Comparison of ENCODE assay signal across 18 cellular contexts in the genomic region with DNA sequence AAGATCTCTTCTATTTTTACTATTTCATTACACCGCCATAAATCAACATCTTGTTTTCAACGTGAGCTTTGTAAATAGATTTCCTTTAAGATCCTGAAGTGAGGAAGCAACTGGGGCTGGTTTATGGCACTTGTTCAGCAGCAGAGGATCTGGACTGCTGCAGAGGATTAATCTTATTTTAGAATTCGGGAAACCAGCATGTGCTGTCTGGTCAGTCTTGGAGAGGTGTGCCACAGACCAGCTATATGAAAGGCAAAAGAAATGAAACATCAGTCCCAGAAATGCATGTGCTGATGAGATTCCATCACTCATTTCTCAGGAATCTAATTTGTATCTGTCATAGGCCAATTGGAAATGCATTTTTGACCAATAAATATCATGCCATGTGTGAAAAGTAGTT. TPM values are rescaled to one million over a fixed set of nuclear protein-coding genes. Genes with fewer than 3 reads are reported as not detected.
DNase-seq lines count a peak whose midpoint lies in the region; ATAC-seq, FAIRE-seq and TF ChIP-seq lines count a peak whose summit lies in the region.
"Had no signal": no experiment of that assay in that cellular context is flagged by ENCODE, and none has a peak within 500 bp of the region (broad histone marks: within the 10 kb centered on the region; RNA-seq: fewer than 3 reads in every experiment).

No MANE protein-coding gene starts in this region.

- POLR2A ChIA-PET in PC-3 (lab: Charles Lee; ENCODE audit: unreplicated experiment): no interaction called here
- POLR2A ChIA-PET in SK-N-SH (lab: Yijun Ruan, JAX): no interaction called here
- POLR2A ChIA-PET in CD4-positive, alpha-beta T cell (lab: Charles Lee): interaction anchor here (0.7 to 1.3 kb wide), 3 partner anchors 9 to 36 kb away, joined by 3 to 4 read pairs (median 3); no protein-coding TSS in a partner anchor

- intact Hi-C loops in PC-3 (cut with micrococcal nuclease) (loop anchor here (2.0 to 5.0 kb wide), 3 partner anchors 47 to 832 kb away; a partner anchor contains a TSS), right cardiac atrium (cut with DNase I) (no loop called here)
- intact Hi-C loops in CD4-positive, alpha-beta T cell (cut with DNase I, micrococcal nuclease): no loop called here

- FAIRE-seq in G401.6 (lab: Jason Lieb, UNC): peak; percentile 100
- FAIRE-seq: A549, GM12878, GM18507, H54 had no signal

- H3K4me3 Mint-ChIP-seq in CD4-positive, alpha-beta T cell: no peak overlapping the region
- H3K4me3 Mint-ChIP-seq: CD14-positive monocyte, IgD-negative memory B cell had no signal

- TF ChIP-seq RAD21 in SK-N-SH (IDR thresholded peaks at IDR 0.05; ENCODE audit: low read length): no peak

- no peaks in the 10 kb centered on the region for H3K9me2 ChIP-seq in PC-3 (replicated peaks; ENCODE audit: low read length)
- H3K9me2 ChIP-seq in SK-N-SH: no peaks in the 10 kb centered on the region

- DNase-seq in PC-3 (no peak), SK-N-SH (no peak), myocyte (ENCODE audit: low read depth) (peak; percentile 61), smooth muscle cell (lab: John Stamatoyannopoulos, UW; ENCODE audit: unreplicated experiment) (no peak), right cardiac atrium (no peak), NCI-H128 (lab: John Stamatoyannopoulos, UW; ENCODE audit: unreplicated experiment) (no peak)
- no peak for DNase-seq in CD4-positive, alpha-beta T cell
- DNase-seq: DMS 273 treated with DMSO at 0.1 percent for 48 hours had no signal

- H2AFZ ChIP-seq in PC-3 (ENCODE audit: low read length) (no peak overlapping the region), SK-N-SH (ENCODE audit: low read depth) (peak overlapping the region; percentile 34; the same call in 1 of the 2 replicates), smooth muscle cell (ENCODE audit: low read depth) (no peak overlapping the region)
- H2AFZ ChIP-seq: GM23248 had no signal

- H3K79me2 ChIP-seq in PC-3 (ENCODE audit: low read length) (no peaks in the 10 kb centered on the region), SK-N-SH (ENCODE audit: insufficient read depth) (no peaks in the 10 kb centered on the region), smooth muscle cell (ENCODE audit: low read depth) (no peaks in the 10 kb centered on the region)

- no peak for TF ChIP-seq CTCF in PC-3 (conservative IDR thresholded peaks at IDR 0.05; ENCODE audit: low read depth, low read length)
- TF ChIP-seq CTCF in SK-N-SH (IDR thresholded peaks at IDR 0.05): no peak
- TF ChIP-seq CTCF in smooth muscle cell (IDR thresholded peaks at IDR 0.05; ENCODE audit: borderline replicate concordance, insufficient read depth, poor library complexity, severe bottlenecking): no peak
- no peak for TF ChIP-seq CTCF in CD4-positive, alpha-beta T cell (IDR thresholded peaks at IDR 0.05)

- H3K4me3 ChIP-seq in PC-3 (ENCODE audit: low read length) (no peak overlapping the region), SK-N-SH (ENCODE audit: low read depth in 2 of 2, low read length in 1 of 2) (no peak overlapping the region), smooth muscle cell (no peak overlapping the region), right cardiac atrium (ENCODE audit: low read length) (no peak overlapping the region)
- H3K4me3 ChIP-seq: A549, GM12878, GM23248 had no signal

- TF ChIP-seq EP300 in SK-N-SH (IDR thresholded peaks at IDR 0.05; ENCODE audit: borderline replicate concordance in 1 of 2, low read depth in 1 of 2, low read length in 1 of 2): no peak

- H3K9ac ChIP-seq in PC-3 (ENCODE audit: low read length) (no peak overlapping the region), SK-N-SH (0 out of 2 replicates have a peak overlapping the region, but pooled peaks have one; percentile 0), smooth muscle cell (ENCODE audit: low read depth) (no peak overlapping the region)
- H3K9ac ChIP-seq: GM23248 had no signal

- no TSS peak for BruUV-seq in PC-3 (replicated peaks; lab: Mats Ljungman, UMichigan)

- no peak overlapping the region for H3K27ac ChIP-seq in PC-3 (ENCODE audit: low read length)
- H3K27ac ChIP-seq in SK-N-SH (ENCODE audit: low read depth in 2 of 2, low read length in 1 of 2): peak overlapping the region in 1 of 2 experiments; percentile 64; a peak in 1 of 4 replicates
- no peak overlapping the region for H3K27ac ChIP-seq in smooth muscle cell (ENCODE audit: low read depth)
- no peak overlapping the region for H3K27ac ChIP-seq in right cardiac atrium (ENCODE audit: low read length)
- H3K27ac ChIP-seq in CD4-positive, alpha-beta T cell (ENCODE audit: low read depth, low read length): no peak overlapping the region
- H3K27ac ChIP-seq: A549, GM23248 had no signal

- H3K27me3 Mint-ChIP-seq in CD4-positive, alpha-beta T cell: peaks cover 47% of the 10 kb centered on the region

- WGBS in SK-N-SH (ENCODE audit: low lambda C conversion rate): 23% methylated on average over 3 of the region's 3 CpGs
- WGBS in smooth muscle cell (ENCODE audit: low lambda C conversion rate): 24% methylated on average over 3 of the region's 3 CpGs
- 36% methylated on average over 3 of the region's 3 CpGs for WGBS in right cardiac atrium

- H3K4me2 ChIP-seq in PC-3 (ENCODE audit: low read length): peak overlapping the region; percentile 17; the same call in 1 of the 2 replicates
- H3K4me2 ChIP-seq in SK-N-SH: no peak overlapping the region
- no peak overlapping the region for H3K4me2 ChIP-seq in smooth muscle cell
- H3K4me2 ChIP-seq: A549 had no signal

- H3F3A ChIP-seq in PC-3 (ENCODE audit: low read length, unreplicated experiment) (peaks cover 9% of the 10 kb centered on the region), SK-N-SH (replicated peaks; ENCODE audit: insufficient read depth) (peaks cover 8% of the 10 kb centered on the region), smooth muscle cell (ENCODE audit: low read depth) (no peaks in the 10 kb centered on the region)

- CTCF ChIA-PET in PC-3 (lab: Charles Lee) (interaction anchor here (0.6 to 2.7 kb wide), 5 partner anchors 11 to 155 kb away, joined by 3 to 16 read pairs (median 3); no protein-coding TSS in a partner anchor), SK-N-SH (lab: Yijun Ruan, JAX) (interaction anchor here (0.7 to 9.9 kb wide), 21 partner anchors 9 to 1272 kb away, joined by 3 to 108 read pairs (median 4); a partner anchor contains a TSS)
- CTCF ChIA-PET in CD4-positive, alpha-beta T cell (lab: Charles Lee): interaction anchor here (0.7 to 1.4 kb wide), 2 partner anchors 9 to 95 kb away, joined by 3 to 4 read pairs; no protein-coding TSS in a partner anchor

- ATAC-seq in PC-3 (no peak), right cardiac atrium (no peak)
- ATAC-seq in CD4-positive, alpha-beta T cell (ENCODE audit: poor library complexity): no peak
- ATAC-seq: A549, HCT116 had no signal

- no peaks in the 10 kb centered on the region for H3K4me1 Mint-ChIP-seq in CD4-positive, alpha-beta T cell (ENCODE audit: low read depth)
- H3K4me1 Mint-ChIP-seq: IgD-negative memory B cell had no signal

- no peaks in the 10 kb centered on the region for H3K36me3 ChIP-seq in PC-3 (ENCODE audit: low read depth, low read length)
- no peaks in the 10 kb centered on the region for H3K36me3 ChIP-seq in SK-N-SH (replicated peaks in 1 of 2; ENCODE audit: control insufficient read depth in 1 of 2, insufficient read depth in 2 of 2, low read length in 1 of 2)
- no peaks in the 10 kb centered on the region for H3K36me3 ChIP-seq in smooth muscle cell (ENCODE audit: low read depth)

- H3K9me3 ChIP-seq in PC-3 (ENCODE audit: low read length) (no peaks in the 10 kb centered on the region), SK-N-SH (no peaks in the 10 kb centered on the region), smooth muscle cell (replicated peaks; ENCODE audit: low read depth) (no peaks in the 10 kb centered on the region), right cardiac atrium (ENCODE audit: control insufficient read depth, low read length) (no peaks in the 10 kb centered on the region)
- no peaks in the 10 kb centered on the region for H3K9me3 ChIP-seq in CD4-positive, alpha-beta T cell (ENCODE audit: control insufficient read depth, low read length)
- H3K9me3 ChIP-seq: A549 had no signal

- H3K4me1 ChIP-seq in PC-3 (ENCODE audit: insufficient read depth, low read length): peaks cover 25% of the 10 kb centered on the region
- peaks cover 7 to 8% of the 10 kb centered on the region in 2 experiments; a peak in 3 of 4 replicates for H3K4me1 ChIP-seq in SK-N-SH (ENCODE audit: control insufficient read depth in 1 of 2, insufficient read depth in 2 of 2, low read depth in 1 of 2, low read length in 1 of 2)
- no peaks in the 10 kb centered on the region for H3K4me1 ChIP-seq in smooth muscle cell (ENCODE audit: low read depth)
- H3K4me1 ChIP-seq in right cardiac atrium (ENCODE audit: control insufficient read depth, insufficient read depth, low read length): no peaks in the 10 kb centered on the region
- H3K4me1 ChIP-seq: A549 had no signal

- no peaks in the 10 kb centered on the region for H3K36me3 Mint-ChIP-seq in CD4-positive, alpha-beta T cell (ENCODE audit: low read depth)
- H3K36me3 Mint-ChIP-seq: CD14-positive monocyte, IgD-negative memory B cell had no signal

- H4K20me1 ChIP-seq in PC-3 (ENCODE audit: low read length) (no peaks in the 10 kb centered on the region), SK-N-SH (ENCODE audit: insufficient read depth) (no peaks in the 10 kb centered on the region), smooth muscle cell (ENCODE audit: low read depth) (no peaks in the 10 kb centered on the region)

- H3K27me3 ChIP-seq in PC-3 (ENCODE audit: low read length) (no peaks in the 10 kb centered on the region), SK-N-SH (ENCODE audit: insufficient read depth) (no peaks in the 10 kb centered on the region), smooth muscle cell (ENCODE audit: low read depth) (peaks cover 86% of the 10 kb centered on the region), right cardiac atrium (ENCODE audit: control insufficient read depth, insufficient read depth) (no peaks in the 10 kb centered on the region)
- peaks cover 48% of the 10 kb centered on the region for H3K27me3 ChIP-seq in CD4-positive, alpha-beta T cell (ENCODE audit: control insufficient read depth, insufficient read depth, low read length)

- H3K27ac Mint-ChIP-seq in CD4-positive, alpha-beta T cell: no peak overlapping the region
- H3K27ac Mint-ChIP-seq: IgD-negative memory B cell had no signal

- H3K9me3 Mint-ChIP-seq in CD4-positive, alpha-beta T cell: no peaks in the 10 kb centered on the region
- H3K9me3 Mint-ChIP-seq: CD14-positive monocyte, IgD-negative memory B cell had no signal

RNA-seq across cellular contexts. Expression of a gene that starts 23.4 kb away (rescaled TPM):
- 8.9 and 9.4 TPM in 2 replicates for total RNA-seq in PC-3 (2014; rRNA removed)
- polyA plus RNA-seq in SK-N-SH (2012; rRNA removed): 3.5 and 3.7 TPM in 2 replicates
- 2.3 and 2.6 TPM in 2 replicates for polyA plus RNA-seq in SK-N-SH (2012; cell fraction: cytosol; rRNA removed)
- polyA plus RNA-seq in SK-N-SH (2012; cell fraction: nucleus; rRNA removed): 10.2 and 11.7 TPM in 2 replicates
- total RNA-seq in myocyte: 14.7 and 15.4 TPM in 2 replicates
- polyA plus RNA-seq in myocyte (2012): 8.3 TPM
- total RNA-seq in smooth muscle cell: 0.09 and 0.36 TPM in 2 replicates
- 0.15 and 0.25 TPM in 2 replicates for polyA plus RNA-seq in smooth muscle cell
- 1 to 10 TPM in 2 of 4 donors, under 1 TPM in 2; 0.63 to 1.3 (median 0.98) TPM for total RNA-seq in right cardiac atrium
- 0.75 TPM for polyA plus RNA-seq in right cardiac atrium
- total RNA-seq in CD4-positive, alpha-beta T cell: 1 to 10 TPM; 4.2 to 5.1 TPM

RNA-seq across cellular contexts. Expression of a gene that starts 45.8 kb away (rescaled TPM):
- total RNA-seq in PC-3 (2014; rRNA removed) (0.75 and 2.6 TPM in 2 replicates), myocyte (3.2 and 4.9 TPM in 2 replicates), smooth muscle cell (0.04 TPM in 1 of 2 replicates, not detected in the other), right cardiac atrium (not detected)
- polyA plus RNA-seq in SK-N-SH (2012; rRNA removed) (17.7 and 22.8 TPM in 2 replicates), smooth muscle cell (0.57 TPM in 1 of 2 replicates, not detected in the other), right cardiac atrium (not detected)
- 30.6 and 32.6 TPM in 2 replicates for polyA plus RNA-seq in SK-N-SH (2012; cell fraction: cytosol; rRNA removed)
- polyA plus RNA-seq in SK-N-SH (2012; cell fraction: nucleus; rRNA removed): 15.2 and 20.5 TPM in 2 replicates
- polyA plus RNA-seq in myocyte (2012): 2.5 TPM
- total RNA-seq in CD4-positive, alpha-beta T cell: under 1 TPM; 0.05 to 0.06 TPM
- total RNA-seq: HT-29 had no signal
- polyA plus RNA-seq: CD14-positive monocyte, IgD-negative memory B cell had no signal
